Comparison of ENCODE assay signal across 1 cellular context in genomic region chr7:70092314-70093303, GRCh38.
TF ChIP-seq lines count a peak whose summit lies in the region.

No MANE protein-coding gene starts in this region.

TF ChIP-seq in SK-N-SH, 30 proteins besides CTCF, POLR2A, EP300 and RAD21 (continued from another document):
- no peak for TF ChIP-seq EZH2phosphoT487 (IDR thresholded peaks at IDR 0.05; ENCODE audit: borderline replicate concordance, low read depth)
- TF ChIP-seq FOXJ3 (CRISPR knock-in tag; IDR thresholded peaks at IDR 0.05), result no peak
- TF ChIP-seq MAX (IDR thresholded peaks at IDR 0.05; ENCODE audit: low read depth), result 0 out of 2 replicates have a peak, but pooled peaks have one; percentile 30
- no peak for TF ChIP-seq REST (IDR thresholded peaks at IDR 0.05; ENCODE audit: low read depth, low read length)
- TF ChIP-seq ZBTB33 (IDR thresholded peaks at IDR 0.05; ENCODE audit: borderline replicate concordance, low read depth), result peak; percentile 25; the same call in 1 of the 2 replicates
- peak; percentile 33; the same call in 1 of the 2 replicates for TF ChIP-seq GATA2 (CRISPR knock-in tag; IDR thresholded peaks at IDR 0.05)
- peak; percentile 26; the same call in 1 of the 2 replicates for TF ChIP-seq MXI1 (IDR thresholded peaks at IDR 0.05; ENCODE audit: low read depth, low read length)
- no peak for TF ChIP-seq USF2 (IDR thresholded peaks at IDR 0.05; ENCODE audit: borderline replicate concordance, low read depth, low read length)
- 0 out of 2 replicates have a peak, but pooled peaks have one; percentile 20 for TF ChIP-seq YY1 (IDR thresholded peaks at IDR 0.05; ENCODE audit: low read depth)
- TF ChIP-seq RXRA (IDR thresholded peaks at IDR 0.05; ENCODE audit: borderline replicate concordance, low read depth), result peak; percentile 86; the same call in 1 of the 2 replicates
